ENCODE assay signal across 15 cellular contexts in genomic region chr17:80002690-80003490, GRCh38. TPM values are rescaled to one million over a fixed set of nuclear protein-coding genes. Genes with fewer than 3 reads are reported as not detected.
"Had no signal": no experiment of that assay in that cellular context is flagged by ENCODE, and none has a peak within 500 bp of the region (broad histone marks: within the 10 kb centered on the region; RNA-seq: fewer than 3 reads in every experiment).

No MANE protein-coding gene starts in this region.

- H3K27ac ChIP-seq: ascending aorta, epithelial cell of prostate, heart left ventricle, neutrophil, tibial artery had no signal

- H3K27me3 Mint-ChIP-seq: effector memory CD8-positive, alpha-beta T cell; naive thymus-derived CD4-positive, alpha-beta T cell had no signal

- H3K27me3 ChIP-seq: ascending aorta, heart left ventricle, tibial artery had no signal

- H3K4me3 ChIP-seq: ascending aorta, heart left ventricle, tibial artery had no signal

- H3K4me3 Mint-ChIP-seq: dendritic cell treated with granulocyte-macrophage colony-stimulating factor and Interleukin-4, amounts not matched to agents 40 ng/mL and 50 ng/mL, for 4 days; effector memory CD8-positive, alpha-beta T cell; naive thymus-derived CD4-positive, alpha-beta T cell; stimulated activated naive B cell treated with anti-CD40 and anti-IgM and Interleukin-4, amounts not matched to agents 10 μg/mL and 1 μg/mL and 100 μg/mL, for 72 hours had no signal

- DNase-seq: activated CD4-positive, alpha-beta T cell treated with anti-CD3 and anti-CD28 coated beads, Interleukin-2, amount 50 U/mL, for 1 hour; activated naive CD4-positive, alpha-beta T cell treated with Interleukin-2 at 50 U/mL for 16 hours; activated T-cell treated with anti-CD3 and anti-CD28 coated beads for 4 hours; effector memory CD8-positive, alpha-beta T cell; stimulated activated CD4-positive, alpha-beta T cell treated with anti-CD3 and anti-CD28 coated beads, Interleukin-15, amount 100 ng/mL, for 24 hours; stimulated activated CD4-positive, alpha-beta T cell treated with anti-CD3 and anti-CD28 coated beads, Interleukin-4, amount 100 ng/mL, for 1 hour; stimulated activated naive B cell treated with anti-CD40 and anti-IgM and Interleukin-4, amounts not matched to agents 10 μg/mL and 1 μg/mL and 100 μg/mL, for 72 hours; tibial artery had no signal

- H3K9me3 Mint-ChIP-seq: dendritic cell treated with granulocyte-macrophage colony-stimulating factor and Interleukin-4, amounts not matched to agents 40 ng/mL and 50 ng/mL, for 4 days; effector memory CD8-positive, alpha-beta T cell; naive thymus-derived CD4-positive, alpha-beta T cell; stimulated activated naive B cell treated with anti-CD40 and anti-IgM and Interleukin-4, amounts not matched to agents 10 μg/mL and 1 μg/mL and 100 μg/mL, for 72 hours had no signal

- H3K36me3 Mint-ChIP-seq: naive thymus-derived CD4-positive, alpha-beta T cell had no signal

- H3K36me3 ChIP-seq: ascending aorta, neutrophil had no signal

- FAIRE-seq: frontal cortex had no signal

- H3K27ac Mint-ChIP-seq: dendritic cell treated with granulocyte-macrophage colony-stimulating factor and Interleukin-4, amounts not matched to agents 40 ng/mL and 50 ng/mL, for 4 days; effector memory CD8-positive, alpha-beta T cell; stimulated activated naive B cell treated with anti-CD40 and anti-IgM and Interleukin-4, amounts not matched to agents 10 μg/mL and 1 μg/mL and 100 μg/mL, for 72 hours had no signal

- ATAC-seq: effector memory CD8-positive, alpha-beta T cell; heart left ventricle; naive thymus-derived CD4-positive, alpha-beta T cell; stimulated activated naive B cell treated with anti-CD40 and anti-IgM and Interleukin-4, amounts not matched to agents 10 μg/mL and 1 μg/mL and 100 μg/mL, for 72 hours had no signal

- H3K9me3 ChIP-seq: ascending aorta, heart left ventricle, neutrophil, tibial artery had no signal

RNA-seq across cellular contexts. Expression of gene CCDC40, which starts 33.6 kb away (rescaled TPM):
- polyA plus RNA-seq: naive thymus-derived CD4-positive, alpha-beta T cell had no signal
